12 cellular contexts compared by ENCODE assay signal in genomic region chr21:35252831-35253230, GRCh38.
DNase-seq lines count a peak whose midpoint lies in the region; ATAC-seq and TF ChIP-seq lines count a peak whose summit lies in the region.
"Had no signal": no experiment of that assay in that cellular context is flagged by ENCODE, and none has a peak within 500 bp of the region (broad histone marks: within the 10 kb centered on the region; RNA-seq: fewer than 3 reads in every experiment).

No MANE protein-coding gene starts in this region.

- H3K9me1 ChIP-seq in IMR-90 (ENCODE audit: insufficient read depth, low read length): peaks cover 4% of the 10 kb centered on the region

- dilution Hi-C loops in IMR-90 (cut with HindIII; ENCODE audit: low sequenced_read_pairs, unreplicated experiment): no loop called here

- H4K8ac ChIP-seq in IMR-90 (ENCODE audit: low read depth in 2 of 2, low read length in 2 of 2): peak overlapping the region in 1 of 2 experiments; percentile 9; a peak in 1 of 4 replicates

- H3K4me2 ChIP-seq in IMR-90 (ENCODE audit: low read depth, low read length): no peak overlapping the region

- H2AFZ ChIP-seq in IMR-90 (replicated peaks; ENCODE audit: low read length, poor library complexity): no peak overlapping the region

- TF ChIP-seq POLR2A in IMR-90 (IDR thresholded peaks at IDR 0.05; ENCODE audit: low read depth, low read length): no peak
- TF ChIP-seq POLR2A in suprapubic skin (IDR thresholded peaks at IDR 0.05): no peak

- H3K27me3 ChIP-seq in IMR-90 (ENCODE audit: control insufficient read depth, insufficient read depth, low read length) (no peaks in the 10 kb centered on the region), suprapubic skin (no peaks in the 10 kb centered on the region)
- H3K27me3 ChIP-seq: right atrium auricular region, tibial nerve had no signal

- peak overlapping the region; percentile 33; the same call in 1 of the 2 replicates for H3K23ac ChIP-seq in IMR-90 (ENCODE audit: low read depth, low read length)

- no peak overlapping the region for H4K91ac ChIP-seq in IMR-90 (ENCODE audit: insufficient read depth, low read depth, low read length)

- peak overlapping the region; percentile 44; the same call in 1 of the 2 replicates for H3K4ac ChIP-seq in IMR-90 (ENCODE audit: low read depth, low read length)

- no peaks in the 10 kb centered on the region for H3K79me1 ChIP-seq in IMR-90 (ENCODE audit: low read depth in 1 of 2, low read length in 2 of 2)

- H2AK5ac ChIP-seq in IMR-90 (ENCODE audit: low read depth, low read length): no peak overlapping the region

- H3K9ac ChIP-seq in IMR-90 (ENCODE audit: low read depth, low read length): no peak overlapping the region

- intact Hi-C loops in IMR-90 (cut with micrococcal nuclease): no loop called here

- in situ Hi-C loops in IMR-90 (cut with MboI; ENCODE audit: low sequenced_read_pairs): no loop called here

- H3K4me3 ChIP-seq in IMR-90 (ENCODE audit: insufficient read depth, low read depth, low read length) (no peak overlapping the region), suprapubic skin (no peak overlapping the region)
- H3K4me3 ChIP-seq: right atrium auricular region, tibial nerve had no signal

- H3K36me3 ChIP-seq in IMR-90 (ENCODE audit: control insufficient read depth, insufficient read depth, low read length) (no peaks in the 10 kb centered on the region), suprapubic skin (no peaks in the 10 kb centered on the region)
- H3K36me3 ChIP-seq: right atrium auricular region, tibial nerve had no signal

- H2BK15ac ChIP-seq in IMR-90 (ENCODE audit: low read depth, low read length): no peak overlapping the region

- no peak for TF ChIP-seq RAD21 in IMR-90 (IDR thresholded peaks at IDR 0.05; ENCODE audit: low read length)

- DNase-seq in activated T-cell treated with anti-CD3 and anti-CD28 coated beads for 24 hours (ENCODE audit: low read depth) (peak; percentile 16), IMR-90 (peak; percentile 61), dedifferentiated amniotic fluid mesenchymal stem cell (ENCODE audit: extremely low spot score) (peak; percentile 18), ecto neural progenitor cell (ENCODE audit: low spot score) (no peak), suprapubic skin (ENCODE audit: low spot score in 2 of 2) (no peak)
- DNase-seq in activated T-cell treated with anti-CD3 and anti-CD28 coated beads, Interleukin-2, amount 50 U/mL, for 1 hour: no peak
- DNase-seq in stimulated activated CD4-positive, alpha-beta T cell treated with anti-CD3 and anti-CD28 coated beads, Interleukin-4, amount 100 ng/mL, for 24 hours: peak; percentile 48
- DNase-seq: NCI-H1092 treated with DMSO at 0.1 percent for 48 hours had no signal

- H4K20me1 ChIP-seq in IMR-90 (ENCODE audit: insufficient read depth, low read length): no peaks in the 10 kb centered on the region

- TF ChIP-seq CTCF in IMR-90 (conservative IDR thresholded peaks at IDR 0.05; ENCODE audit: low read depth, low read length) (no peak), suprapubic skin (IDR thresholded peaks at IDR 0.05) (no peak)

- H3K9me3 ChIP-seq in IMR-90 (ENCODE audit: control insufficient read depth, insufficient read depth, low read length) (no peaks in the 10 kb centered on the region), suprapubic skin (no peaks in the 10 kb centered on the region)
- H3K9me3 ChIP-seq: right atrium auricular region, tibial nerve had no signal

- WGBS in IMR-90 (ENCODE audit: extremely low coverage in 2 of 2, insufficient read length in 1 of 2), 2 experiments: 67% methylated on average over 1 of the region's 2 CpGs; no CpG with 5 or more reads in 1 of the 2 experiments
- 87% methylated on average over 2 of the region's 2 CpGs for WGBS in suprapubic skin

- no TSS peak for BruUV-seq in IMR-90 (replicated peaks; lab: Mats Ljungman, UMichigan)

- H4K5ac ChIP-seq in IMR-90 (ENCODE audit: low read depth, low read length): no peak overlapping the region

- H3K27ac ChIP-seq in IMR-90 (ENCODE audit: insufficient read depth, low read length) (no peak overlapping the region), suprapubic skin (no peak overlapping the region)
- H3K27ac ChIP-seq: right atrium auricular region, RWPE1, tibial nerve had no signal

- peaks cover 8% of the 10 kb centered on the region for H3K4me1 ChIP-seq in IMR-90 (ENCODE audit: control insufficient read depth, insufficient read depth, low read length)
- H3K4me1 ChIP-seq in suprapubic skin: peaks cover 23% of the 10 kb centered on the region

- no peak for TF ChIP-seq EP300 in suprapubic skin (IDR thresholded peaks at IDR 0.05)

- H2AK9ac ChIP-seq in IMR-90 (replicated peaks; ENCODE audit: low read depth, low read length, poor library complexity): no peak overlapping the region

- H3K14ac ChIP-seq in IMR-90 (replicated peaks; ENCODE audit: low read depth, low read length): peak overlapping the region; percentile 72; the same call in 1 of the 2 replicates

- H3K18ac ChIP-seq in IMR-90 (ENCODE audit: low read depth, low read length): no peak overlapping the region

- H3K56ac ChIP-seq in IMR-90 (ENCODE audit: extremely low read depth, insufficient read depth, low read length): no peak overlapping the region

- peak overlapping the region; percentile 60; the same call in 1 of the 2 replicates for H2BK120ac ChIP-seq in IMR-90 (ENCODE audit: low read depth, low read length)

- POLR2A ChIA-PET in IMR-90 (lab: Charles Lee; ENCODE audit: unreplicated experiment): interaction anchor here (0.6 kb wide), 1 partner anchor 368 kb away, joined by 6 read pairs; no protein-coding TSS in a partner anchor

- H2BK20ac ChIP-seq in IMR-90 (ENCODE audit: low read depth, low read length): peak overlapping the region; percentile 46; the same call in 1 of the 2 replicates

- ATAC-seq in IMR-90 (ENCODE audit: low read depth) (no peak), HG02840 (IDR thresholded peaks at IDR 0.05; ENCODE audit: low FRiP score, unreplicated experiment) (no peak)

- H2BK5ac ChIP-seq in IMR-90 (ENCODE audit: low read depth, low read length, poor library complexity, severe bottlenecking): no peak overlapping the region

- CTCF ChIA-PET in IMR-90 (lab: Yijun Ruan, JAX): no interaction called here

TF ChIP-seq in IMR-90, 13 proteins besides CTCF, POLR2A, EP300 and RAD21:
- TF ChIP-seq, protein P1, sequence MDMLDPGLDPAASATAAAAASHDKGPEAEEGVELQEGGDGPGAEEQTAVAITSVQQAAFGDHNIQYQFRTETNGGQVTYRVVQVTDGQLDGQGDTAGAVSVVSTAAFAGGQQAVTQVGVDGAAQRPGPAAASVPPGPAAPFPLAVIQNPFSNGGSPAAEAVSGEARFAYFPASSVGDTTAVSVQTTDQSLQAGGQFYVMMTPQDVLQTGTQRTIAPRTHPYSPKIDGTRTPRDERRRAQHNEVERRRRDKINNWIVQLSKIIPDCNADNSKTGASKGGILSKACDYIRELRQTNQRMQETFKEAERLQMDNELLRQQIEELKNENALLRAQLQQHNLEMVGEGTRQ (IDR thresholded peaks at IDR 0.05; ENCODE audit: low read depth, low read length): no peak
- TF ChIP-seq SMC3 (IDR thresholded peaks at IDR 0.05; ENCODE audit: low read depth, low read length): peak; percentile 15; the same call in 1 of the 2 replicates

Comparison
In these comparisons a context has a peak if more than half of its experiments do, and no peak if none do; other contexts are left out.
1. DNase-seq: peak in activated T-cell treated with anti-CD3 and anti-CD28 coated beads for 24 hours (single experiment), IMR-90 (single experiment), dedifferentiated amniotic fluid mesenchymal stem cell (single experiment) and stimulated activated CD4-positive, alpha-beta T cell treated with anti-CD3 and anti-CD28 coated beads, Interleukin-4, amount 100 ng/mL, for 24 hours (single experiment); none in activated T-cell treated with anti-CD3 and anti-CD28 coated beads, Interleukin-2, amount 50 U/mL, for 1 hour (single experiment), ecto neural progenitor cell (single experiment) and suprapubic skin (0 of 2).